ENCODE assay signal across 17 cellular contexts in genomic region chr20:51195419-51195901, GRCh38.
DNase-seq lines count a peak whose midpoint lies in the region; ATAC-seq and TF ChIP-seq lines count a peak whose summit lies in the region.
"Had no signal": no experiment of that assay in that cellular context is flagged by ENCODE, and none has a peak within 500 bp of the region (broad histone marks: within the 10 kb centered on the region; RNA-seq: fewer than 3 reads in every experiment).

No MANE protein-coding gene starts in this region.

- peaks cover 18 to 23% of the 10 kb centered on the region in 2 donors for H3K27me3 Mint-ChIP-seq in natural killer cell treated with Interleukin-12 subunit alpha and Interleukin-12 subunit beta and Interleukin-15 and Interleukin-18, amount 100 ng/mL, for 72 hours
- H3K27me3 Mint-ChIP-seq in activated CD8-positive, alpha-beta T cell treated with anti-CD3 and anti-CD28 coated beads for 36 hours = peaks cover 11% of the 10 kb centered on the region

- H3K4me3 Mint-ChIP-seq in natural killer cell treated with Interleukin-12 subunit alpha and Interleukin-12 subunit beta and Interleukin-15 and Interleukin-18, amount 100 ng/mL, for 72 hours = no peak overlapping the region
- no peak overlapping the region for H3K4me3 Mint-ChIP-seq in activated CD8-positive, alpha-beta T cell treated with anti-CD3 and anti-CD28 coated beads for 36 hours
- H3K4me3 Mint-ChIP-seq: activated B cell treated with CpG ODN at 0.5 μM for 24 hours; stimulated activated naive CD8-positive, alpha-beta T cell treated with anti-CD3 and anti-CD28 coated beads, Interleukin-15, Interleukin-2, amounts not matched to agents 100 ng/mL and 50 ng/mL, for 24 hours had no signal

- H3K4me3 ChIP-seq in HEK293 (ENCODE audit: low read depth, low read length) (no peak overlapping the region), foreskin fibroblast (ENCODE audit: low read depth in 1 of 2, low read length in 2 of 2) (no peak overlapping the region)
- H3K4me3 ChIP-seq: dorsolateral prefrontal cortex, GM12878, vagina had no signal

- H3K9me3 ChIP-seq in HEK293 (ENCODE audit: control insufficient read depth, insufficient read depth, low read depth, low read length) = no peaks in the 10 kb centered on the region
- H3K9me3 ChIP-seq: vagina had no signal

- H3K27ac ChIP-seq in HEK293 (ENCODE audit: extremely low read depth, low read depth, low read length) = no peak overlapping the region
- H3K27ac ChIP-seq: dorsolateral prefrontal cortex, vagina had no signal

- CTCF ChIA-PET in HEK293 (lab: Yijun Ruan, JAX) = interaction anchor here (0.6 to 1.0 kb wide), 2 partner anchors 12 to 263 kb away, joined by 3 to 4 read pairs; no protein-coding TSS in a partner anchor
- CTCF ChIA-PET in activated CD8-positive, alpha-beta T cell treated with anti-CD3 and anti-CD28 coated beads for 36 hours (lab: Charles Lee) = no interaction called here

- no peaks in the 10 kb centered on the region for H3K36me3 ChIP-seq in HEK293 (ENCODE audit: control insufficient read depth in 2 of 2, insufficient read depth in 1 of 2, low read length in 2 of 2)
- H3K36me3 ChIP-seq: vagina had no signal

- DNase-seq in ACHN (peak; percentile 43), SW480 (ENCODE audit: low spot score) (peak; percentile 91), foreskin fibroblast (peak; percentile 23 to 32), 8988T (no peak)
- DNase-seq in natural killer cell treated with Interleukin-12 subunit alpha and Interleukin-12 subunit beta and Interleukin-15 and Interleukin-18, amount 100 ng/mL, for 72 hours (ENCODE audit: low spot score) = no peak
- DNase-seq in activated CD8-positive, alpha-beta T cell treated with anti-CD3 and anti-CD28 coated beads for 36 hours = no peak
- DNase-seq: activated B cell treated with CpG ODN at 0.5 μM for 24 hours; activated T-cell treated with anti-CD3 and anti-CD28 coated beads, Interleukin-2, amount 50 U/mL, for 1 hour; DMS79 treated with DMSO at 0.1 percent for 48 hours; dorsolateral prefrontal cortex; left cardiac atrium; NK-92 treated with Interleukin-12 subunit alpha and Interleukin-12 subunit beta, amount 100 ng/mL, for 24 hours had no signal

- H3K36me3 Mint-ChIP-seq in natural killer cell treated with Interleukin-12 subunit alpha and Interleukin-12 subunit beta and Interleukin-15 and Interleukin-18, amount 100 ng/mL, for 72 hours = no peaks in the 10 kb centered on the region
- H3K36me3 Mint-ChIP-seq in activated CD8-positive, alpha-beta T cell treated with anti-CD3 and anti-CD28 coated beads for 36 hours (ENCODE audit: low read depth) = no peaks in the 10 kb centered on the region

- H3K27ac Mint-ChIP-seq in natural killer cell treated with Interleukin-12 subunit alpha and Interleukin-12 subunit beta and Interleukin-15 and Interleukin-18, amount 100 ng/mL, for 72 hours = no peak overlapping the region
- no peak overlapping the region for H3K27ac Mint-ChIP-seq in activated CD8-positive, alpha-beta T cell treated with anti-CD3 and anti-CD28 coated beads for 36 hours
- H3K27ac Mint-ChIP-seq: activated B cell treated with CpG ODN at 0.5 μM for 24 hours; stimulated activated naive CD8-positive, alpha-beta T cell treated with anti-CD3 and anti-CD28 coated beads, Interleukin-15, Interleukin-2, amounts not matched to agents 100 ng/mL and 50 ng/mL, for 24 hours had no signal

- POLR2A ChIA-PET in HEK293 (lab: Yijun Ruan, JAX) = no interaction called here
- POLR2A ChIA-PET in activated CD8-positive, alpha-beta T cell treated with anti-CD3 and anti-CD28 coated beads for 36 hours (lab: Charles Lee) = no interaction called here

- H3K4me1 Mint-ChIP-seq in natural killer cell treated with Interleukin-12 subunit alpha and Interleukin-12 subunit beta and Interleukin-15 and Interleukin-18, amount 100 ng/mL, for 72 hours (ENCODE audit: low read depth in 2 of 2) = no peaks in the 10 kb centered on the region
- H3K4me1 Mint-ChIP-seq in activated CD8-positive, alpha-beta T cell treated with anti-CD3 and anti-CD28 coated beads for 36 hours (ENCODE audit: low read depth) = no peaks in the 10 kb centered on the region
- H3K4me1 Mint-ChIP-seq: activated B cell treated with CpG ODN at 0.5 μM for 24 hours had no signal

- TF ChIP-seq CTCF in HEK293 (tag by site-specific recombination; IDR thresholded peaks at IDR 0.05) (no peak), foreskin fibroblast (IDR thresholded peaks at IDR 0.05; ENCODE audit: low read depth, low read length) (no peak)
- TF ChIP-seq CTCF in activated CD8-positive, alpha-beta T cell treated with anti-CD3 and anti-CD28 coated beads for 36 hours (IDR thresholded peaks at IDR 0.05) = no peak

- in situ Hi-C loops in ACHN (cut with HindIII; ENCODE audit: low pct_ligation_motif_present, low pct_unique_long_range_greater_than_20kb, low sequenced_read_pairs) = no loop called here

- intact Hi-C loops in activated CD8-positive, alpha-beta T cell treated with anti-CD3 and anti-CD28 coated beads for 36 hours (cut with micrococcal nuclease) = no loop called here

- no peaks in the 10 kb centered on the region for H3K9me3 Mint-ChIP-seq in natural killer cell treated with Interleukin-12 subunit alpha and Interleukin-12 subunit beta and Interleukin-15 and Interleukin-18, amount 100 ng/mL, for 72 hours
- no peaks in the 10 kb centered on the region for H3K9me3 Mint-ChIP-seq in activated CD8-positive, alpha-beta T cell treated with anti-CD3 and anti-CD28 coated beads for 36 hours
- H3K9me3 Mint-ChIP-seq: activated B cell treated with CpG ODN at 0.5 μM for 24 hours; stimulated activated naive CD8-positive, alpha-beta T cell treated with anti-CD3 and anti-CD28 coated beads, Interleukin-15, Interleukin-2, amounts not matched to agents 100 ng/mL and 50 ng/mL, for 24 hours had no signal

- no peak for ATAC-seq in natural killer cell treated with Interleukin-12 subunit alpha and Interleukin-12 subunit beta and Interleukin-15 and Interleukin-18, amount 100 ng/mL, for 72 hours
- no peak for ATAC-seq in activated CD8-positive, alpha-beta T cell treated with anti-CD3 and anti-CD28 coated beads for 36 hours
- no peak for ATAC-seq in HG03108 (IDR thresholded peaks at IDR 0.05; ENCODE audit: unreplicated experiment)
- ATAC-seq: GM12878, left cardiac atrium had no signal

- no peaks in the 10 kb centered on the region for H3K4me1 ChIP-seq in HEK293 (ENCODE audit: control insufficient read depth, insufficient read depth, low read length)
- H3K4me1 ChIP-seq: vagina had no signal

TF ChIP-seq in HEK293, 187 proteins besides CTCF, POLR2A, EP300 and RAD21 (continues in another document):
- peak; percentile 41; the same call in 1 of the 2 replicates for TF ChIP-seq PATZ1 (tag by site-specific recombination; IDR thresholded peaks at IDR 0.05)
- TF ChIP-seq ZSCAN5A (tag by site-specific recombination; IDR thresholded peaks at IDR 0.05) = no peak
- no peak for TF ChIP-seq ZNF280D (tag by site-specific recombination; IDR thresholded peaks at IDR 0.05)
- TF ChIP-seq ZNF16 (tag by site-specific recombination; IDR thresholded peaks at IDR 0.05; ENCODE audit: low read depth) = no peak
- TF ChIP-seq ZNF510 (tag by site-specific recombination; IDR thresholded peaks at IDR 0.05; ENCODE audit: insufficient replicate concordance) = no peak
- no peak for TF ChIP-seq ZFP37 (tag by site-specific recombination; IDR thresholded peaks at IDR 0.05)
- TF ChIP-seq ZNF658 (tag by site-specific recombination; IDR thresholded peaks at IDR 0.05) = no peak

Comparison
In these comparisons a context has a peak if more than half of its experiments do, and no peak if none do; other contexts are left out.
1. DNase-seq: peak in ACHN (single experiment), SW480 (single experiment) and foreskin fibroblast (2 of 2); none in 8988T (single experiment), natural killer cell treated with Interleukin-12 subunit alpha and Interleukin-12 subunit beta and Interleukin-15 and Interleukin-18, amount 100 ng/mL, for 72 hours (single experiment) and activated CD8-positive, alpha-beta T cell treated with anti-CD3 and anti-CD28 coated beads for 36 hours (single experiment).